In genomic region chr4:6750302-6751221, GRCh38 we compare ENCODE assay signal across 1 cellular context.
TF ChIP-seq lines count a peak whose summit lies in the region.

No MANE protein-coding gene starts in this region.

TF ChIP-seq in IMR-90, 13 proteins besides CTCF, POLR2A, EP300 and RAD21:
- TF ChIP-seq MAFK (IDR thresholded peaks at IDR 0.05; ENCODE audit: low read depth, low read length) (no peak), RCOR1 (IDR thresholded peaks at IDR 0.05; ENCODE audit: insufficient replicate concordance, low read length) (no peak), FOS (IDR thresholded peaks at IDR 0.05; ENCODE audit: low read depth, low read length) (no peak), MAZ (IDR thresholded peaks at IDR 0.05; ENCODE audit: borderline replicate concordance, low read depth, low read length) (no peak), USF2 (IDR thresholded peaks at IDR 0.05; ENCODE audit: low read depth, low read length) (no peak), MXI1 (IDR thresholded peaks at IDR 0.05; ENCODE audit: borderline replicate concordance, low read depth, low read length) (no peak), RFX5 (IDR thresholded peaks at IDR 0.05; ENCODE audit: low read depth, low read length) (no peak), SMC3 (IDR thresholded peaks at IDR 0.05; ENCODE audit: low read depth, low read length) (no peak), ELK1 (IDR thresholded peaks at IDR 0.05; ENCODE audit: borderline replicate concordance, low read depth, low read length) (no peak), NFE2L2 (IDR thresholded peaks at IDR 0.05; ENCODE audit: low read depth, low read length) (no peak)
